Comparison of ENCODE assay signal across 1 cellular context in the genomic region with DNA sequence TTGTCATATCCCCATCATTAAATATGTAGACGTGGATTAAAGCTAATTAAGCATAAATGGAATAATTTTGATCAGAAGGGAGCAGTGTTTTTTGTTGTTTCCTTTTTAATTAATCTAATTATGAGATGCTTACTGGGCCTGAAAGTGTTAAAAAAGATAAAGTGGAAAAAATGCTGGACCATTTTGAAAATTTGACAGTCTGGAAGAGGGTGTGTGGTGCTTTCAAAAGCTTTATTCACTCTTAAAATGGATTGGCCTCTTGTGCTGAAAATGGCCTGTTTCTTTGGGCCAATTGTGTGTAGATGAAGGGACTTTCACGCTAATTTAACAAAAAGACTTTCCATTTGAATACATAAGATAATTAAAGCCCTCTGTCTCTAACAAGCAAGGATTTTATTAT.
TF ChIP-seq lines count a peak whose summit lies in the region.

No MANE protein-coding gene starts in this region.

TF ChIP-seq in endothelial cell of umbilical vein, 7 proteins besides CTCF, POLR2A, EP300 and RAD21:
- TF ChIP-seq JUN (IDR thresholded peaks at IDR 0.05; ENCODE audit: borderline replicate concordance, insufficient read depth, insufficient read length, low read depth) = no peak
- no peak for TF ChIP-seq MYC (IDR thresholded peaks at IDR 0.05; ENCODE audit: low read depth, low read length)
- TF ChIP-seq, protein P1, sequence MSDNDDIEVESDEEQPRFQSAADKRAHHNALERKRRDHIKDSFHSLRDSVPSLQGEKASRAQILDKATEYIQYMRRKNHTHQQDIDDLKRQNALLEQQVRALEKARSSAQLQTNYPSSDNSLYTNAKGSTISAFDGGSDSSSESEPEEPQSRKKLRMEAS (IDR thresholded peaks at IDR 0.05; ENCODE audit: insufficient read depth, insufficient read length) = no peak
TF ChIP-seq in endothelial cell of umbilical vein: peak in this region for 0.
